ENCODE assay signal across 28 cellular contexts in the genomic region with DNA sequence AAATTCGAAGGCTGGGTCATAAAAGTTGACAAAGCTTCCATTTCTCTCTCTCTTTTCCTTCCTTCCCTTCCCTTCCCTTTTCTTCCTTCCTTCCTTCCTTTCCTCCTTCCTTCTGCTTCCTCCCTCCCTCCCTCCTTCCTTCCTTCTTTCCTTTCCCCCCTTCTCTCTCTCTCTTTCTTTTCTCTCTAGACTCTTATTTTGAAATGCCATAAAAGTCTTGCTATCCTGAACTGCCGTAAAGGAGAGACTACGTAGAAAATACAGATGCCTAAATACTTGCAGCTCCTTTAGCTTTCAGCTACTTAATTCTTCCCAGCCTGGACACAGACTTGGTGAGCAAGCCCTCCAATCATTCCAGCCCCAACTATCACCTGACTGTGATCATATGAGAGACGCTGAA.
"Had no signal": no experiment of that assay in that cellular context is flagged by ENCODE, and none has a peak within 500 bp of the region (broad histone marks: within the 10 kb centered on the region; RNA-seq: fewer than 3 reads in every experiment).

No MANE protein-coding gene starts in this region.

- H3K27me3 Mint-ChIP-seq: dendritic cell treated with granulocyte-macrophage colony-stimulating factor and Interleukin-4, amounts not matched to agents 40 ng/mL and 50 ng/mL, for 4 days; effector memory CD8-positive, alpha-beta T cell; naive B cell had no signal

- FAIRE-seq: endometrium, islet of Langerhans, keratinocyte had no signal

- H3K9me3 ChIP-seq: colonic mucosa, esophagus squamous epithelium, gastrocnemius medialis, lower lobe of right lung, mucosa of descending colon had no signal

- H3K27me3 ChIP-seq: colonic mucosa, esophagus squamous epithelium, gastrocnemius medialis, heart right ventricle, left lung had no signal

- H3K36me3 Mint-ChIP-seq: mesothelial cell of epicardium, naive B cell had no signal

- ATAC-seq: effector memory CD8-positive, alpha-beta T cell; esophagus mucosa; gastrocnemius medialis; heart right ventricle; left cardiac atrium; left lung; left ventricle myocardium superior; lower lobe of right lung; mucosa of descending colon had no signal

- H3K4me3 ChIP-seq: colonic mucosa, esophagus squamous epithelium, gastrocnemius medialis, heart right ventricle, left lung, lower lobe of right lung, mucosa of descending colon had no signal

- H3K27ac ChIP-seq: colonic mucosa, epithelial cell of prostate, esophagus squamous epithelium, gastrocnemius medialis, heart right ventricle, left lung, lower lobe of right lung had no signal

- H3K4me3 Mint-ChIP-seq: dendritic cell treated with granulocyte-macrophage colony-stimulating factor and Interleukin-4, amounts not matched to agents 40 ng/mL and 50 ng/mL, for 4 days; effector memory CD8-positive, alpha-beta T cell; endodermal cell; mesothelial cell of epicardium; naive B cell had no signal

- H3K4me1 ChIP-seq: colonic mucosa, esophagus squamous epithelium, gastrocnemius medialis, heart right ventricle, left lung, lower lobe of right lung had no signal

- H3K27ac Mint-ChIP-seq: dendritic cell treated with granulocyte-macrophage colony-stimulating factor and Interleukin-4, amounts not matched to agents 40 ng/mL and 50 ng/mL, for 4 days; effector memory CD8-positive, alpha-beta T cell; endodermal cell; mesothelial cell of epicardium; naive B cell had no signal

- H3K36me3 ChIP-seq: colonic mucosa, esophagus squamous epithelium, gastrocnemius medialis, heart right ventricle, left lung, lower lobe of right lung had no signal

- H3K4me1 Mint-ChIP-seq: naive B cell had no signal

- DNase-seq: colonic mucosa; cortex of kidney; effector CD8-positive, alpha-beta T cell; effector memory CD8-positive, alpha-beta T cell; endodermal cell; erythroblast; esophagus squamous epithelium; foreskin fibroblast; foreskin melanocyte; gastrocnemius medialis; glutamatergic neuron; head of caudate nucleus; heart right ventricle; hippocampal formation; left cardiac atrium; left lung; left ventricle myocardium superior; lower lobe of right lung; mesenchymal stem cell; mucosa of descending colon; naive B cell had no signal
